ENCODE assay signal across 9 cellular contexts in the genomic region with DNA sequence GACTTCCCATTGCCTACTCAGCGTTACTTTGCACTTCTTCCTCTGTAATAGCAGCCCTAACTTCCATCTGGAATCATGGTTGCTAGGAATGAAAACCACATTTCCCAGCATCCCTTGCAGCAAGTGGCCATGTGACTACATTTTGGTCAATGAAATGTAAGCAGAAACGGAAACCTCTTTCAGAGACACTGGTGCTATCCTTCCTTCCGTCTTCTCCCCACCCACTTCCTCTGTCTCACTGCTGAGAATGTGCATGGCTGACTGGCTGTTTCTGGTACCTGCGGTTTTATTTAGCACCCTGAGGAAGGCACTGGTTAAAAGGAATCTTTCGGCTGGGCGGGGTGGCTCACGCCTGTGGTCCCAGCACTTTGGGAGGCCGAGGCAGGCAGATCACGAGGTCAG.
DNase-seq lines count a peak whose midpoint lies in the region; ATAC-seq and TF ChIP-seq lines count a peak whose summit lies in the region.
"Had no signal": no experiment of that assay in that cellular context is flagged by ENCODE, and none has a peak within 500 bp of the region (broad histone marks: within the 10 kb centered on the region; RNA-seq: fewer than 3 reads in every experiment).

No MANE protein-coding gene starts in this region.

- H3K36me3 Mint-ChIP-seq in activated CD8-positive, alpha-beta T cell treated with anti-CD3 and anti-CD28 coated beads for 36 hours (ENCODE audit: low read depth), result peaks cover 34% of the 10 kb centered on the region

- POLR2A ChIA-PET in activated CD8-positive, alpha-beta T cell treated with anti-CD3 and anti-CD28 coated beads for 36 hours (lab: Charles Lee), result interaction anchor here (1.2 to 1.4 kb wide), 2 partner anchors 106 to 107 kb away, joined by 3 read pairs; a partner anchor contains a TSS

- intact Hi-C loops in activated CD8-positive, alpha-beta T cell treated with anti-CD3 and anti-CD28 coated beads for 36 hours (cut with micrococcal nuclease), result no loop called here
- intact Hi-C loops in left ventricle myocardium superior (cut with micrococcal nuclease), result no loop called here

- peaks cover 1% of the 10 kb centered on the region for H3K9me3 Mint-ChIP-seq in activated CD8-positive, alpha-beta T cell treated with anti-CD3 and anti-CD28 coated beads for 36 hours

- no peak for TF ChIP-seq CTCF in BE2C (IDR thresholded peaks at IDR 0.05; ENCODE audit: low read depth, low read length)
- no peak for TF ChIP-seq CTCF in activated CD8-positive, alpha-beta T cell treated with anti-CD3 and anti-CD28 coated beads for 36 hours (IDR thresholded peaks at IDR 0.05)

- peaks cover 3% of the 10 kb centered on the region; the same call in 1 of the 2 replicates for H3K4me1 ChIP-seq in BE2C

- H3K27ac Mint-ChIP-seq in activated CD8-positive, alpha-beta T cell treated with anti-CD3 and anti-CD28 coated beads for 36 hours, result peak overlapping the region; percentile 84

- peak; percentile 85 for ATAC-seq in GM21526 (IDR thresholded peaks at IDR 0.05; ENCODE audit: low FRiP score, unreplicated experiment)
- ATAC-seq in activated CD8-positive, alpha-beta T cell treated with anti-CD3 and anti-CD28 coated beads for 36 hours, result peak; percentile 73
- peak; percentile 35 for ATAC-seq in left ventricle myocardium superior
- ATAC-seq in HG02642 (IDR thresholded peaks at IDR 0.05; ENCODE audit: poor library complexity, unreplicated experiment), result no peak

- no peaks in the 10 kb centered on the region for H3K27me3 Mint-ChIP-seq in activated CD8-positive, alpha-beta T cell treated with anti-CD3 and anti-CD28 coated beads for 36 hours

- H3K9me3 ChIP-seq in BE2C, result no peaks in the 10 kb centered on the region
- H3K9me3 ChIP-seq: thoracic aorta had no signal

- H3K36me3 ChIP-seq in BE2C, result no peaks in the 10 kb centered on the region
- H3K36me3 ChIP-seq: thoracic aorta had no signal

- H3K4me3 ChIP-seq in BE2C (ENCODE audit: low read depth, low read length), result no peak overlapping the region; the same call in 1 of the 2 replicates
- H3K4me3 ChIP-seq: thoracic aorta had no signal

- H3K27me3 ChIP-seq in BE2C, result no peaks in the 10 kb centered on the region

- CTCF ChIA-PET in activated CD8-positive, alpha-beta T cell treated with anti-CD3 and anti-CD28 coated beads for 36 hours (lab: Charles Lee), result interaction anchor here (1.1 to 4.5 kb wide), 4 partner anchors 10 to 150 kb away, joined by 3 to 23 read pairs (median 4); no protein-coding TSS in a partner anchor

- DNase-seq in BE2C, result peak; percentile 58
- peak; percentile 18 for DNase-seq in NCI-H226
- DNase-seq in activated CD8-positive, alpha-beta T cell treated with anti-CD3 and anti-CD28 coated beads for 36 hours, result peak; percentile 89
- no peak for DNase-seq in left ventricle myocardium superior
- DNase-seq in stimulated activated CD8-positive, alpha-beta memory T cell treated with anti-CD3 and anti-CD28 coated beads, Interleukin-7, amount 100 ng/mL, for 24 hours (ENCODE audit: low read depth), result peak; percentile 33
- DNase-seq in NCI-H2029 treated with DMSO at 0.1 percent for 48 hours (lab: John Stamatoyannopoulos, UW), result no peak

- peak overlapping the region; percentile 49 for H3K4me3 Mint-ChIP-seq in activated CD8-positive, alpha-beta T cell treated with anti-CD3 and anti-CD28 coated beads for 36 hours

- peaks cover 69% of the 10 kb centered on the region for H3K4me1 Mint-ChIP-seq in activated CD8-positive, alpha-beta T cell treated with anti-CD3 and anti-CD28 coated beads for 36 hours (ENCODE audit: low read depth)

Comparison
In these comparisons a context has a peak if more than half of its experiments do, and no peak if none do; other contexts are left out.
1. DNase-seq: peak in BE2C (single experiment), NCI-H226 (single experiment), activated CD8-positive, alpha-beta T cell treated with anti-CD3 and anti-CD28 coated beads for 36 hours (single experiment) and stimulated activated CD8-positive, alpha-beta memory T cell treated with anti-CD3 and anti-CD28 coated beads, Interleukin-7, amount 100 ng/mL, for 24 hours (single experiment); none in left ventricle myocardium superior (single experiment) and NCI-H2029 treated with DMSO at 0.1 percent for 48 hours (single experiment).